Comparison of ENCODE assay signal across 9 cellular contexts in the genomic region with DNA sequence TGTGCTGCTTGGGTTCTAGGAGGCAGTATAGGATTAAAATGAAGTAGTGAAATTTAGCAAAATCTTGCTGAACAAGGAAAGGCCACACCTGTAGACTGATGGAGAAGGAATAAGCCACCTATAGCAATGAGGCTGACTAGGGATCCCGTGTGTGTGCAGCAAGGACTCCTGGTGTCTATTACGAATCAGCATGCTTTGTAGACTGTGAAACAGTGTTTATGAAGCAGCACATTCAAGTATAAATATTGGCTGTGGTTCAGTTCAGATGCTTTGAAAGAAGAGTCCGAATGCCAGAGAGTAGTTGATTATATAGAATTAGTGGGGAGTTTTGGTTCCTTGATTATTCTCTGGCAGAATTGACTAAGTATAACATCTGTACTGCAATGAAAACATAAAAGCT. TPM values are rescaled to one million over a fixed set of nuclear protein-coding genes. Genes with fewer than 3 reads are reported as not detected.
A peak's percentile ranks its signal among the peaks of the same experiment; 100 is the strongest.
DNase-seq lines count a peak whose midpoint lies in the region; ATAC-seq, FAIRE-seq and TF ChIP-seq lines count a peak whose summit lies in the region.
"Had no signal": no experiment of that assay in that cellular context is flagged by ENCODE, and none has a peak within 500 bp of the region (broad histone marks: within the 10 kb centered on the region; RNA-seq: fewer than 3 reads in every experiment).

No MANE protein-coding gene starts in this region.

- peak overlapping the region; percentile 85 for H3K27ac Mint-ChIP-seq in activated CD8-positive, alpha-beta memory T cell treated with anti-CD3 and anti-CD28 coated beads, Interleukin-2, amount 10 ng/mL, durations not matched to agents 7 days and 5 days

- BruUV-seq in HepG2 (replicated peaks; lab: Mats Ljungman, UMichigan), result no TSS peak

- H3K27ac ChIP-seq in body of pancreas (peak overlapping the region in 3 of 4 donors; percentile 91 to 94 (median 94)), HepG2 (ENCODE audit: extremely low read length, insufficient read depth, low read length) (peak overlapping the region; percentile 83), testis (peak overlapping the region; percentile 89 to 92)
- H3K27ac ChIP-seq: BLaER1 treated with 17β-estradiol and CSF1 and Interleukin-3, amounts not matched to agents 10 nM and 100 nM had no signal

- POLR2A ChIA-PET in HepG2 (lab: Yijun Ruan, JAX), result no interaction called here

- H3K27me3 ChIP-seq in body of pancreas, result no peaks in the 10 kb centered on the region
- H3K27me3 ChIP-seq in HepG2 (ENCODE audit: control insufficient read depth in 1 of 2, insufficient read depth in 2 of 2, low read length in 2 of 2), result no peaks in the 10 kb centered on the region; a peak in 1 of 5 replicates
- H3K27me3 ChIP-seq in testis, result no peaks in the 10 kb centered on the region

- TF ChIP-seq POLR2A in body of pancreas (IDR thresholded peaks at IDR 0.05), result no peak
- TF ChIP-seq POLR2A in HepG2 (IDR thresholded peaks at IDR 0.05; ENCODE audit: insufficient read depth in 1 of 2, low read depth in 2 of 2, low read length in 2 of 2), result no peak
- TF ChIP-seq POLR2A in testis (IDR thresholded peaks at IDR 0.05), result no peak

- H3K4me1 Mint-ChIP-seq in activated CD8-positive, alpha-beta memory T cell treated with anti-CD3 and anti-CD28 coated beads, Interleukin-2, amount 10 ng/mL, durations not matched to agents 7 days and 5 days, result peaks cover 32% of the 10 kb centered on the region

- ATAC-seq in activated CD8-positive, alpha-beta memory T cell treated with anti-CD3 and anti-CD28 coated beads, Interleukin-2, amount 10 ng/mL, durations not matched to agents 7 days and 5 days, result no peak
- ATAC-seq in body of pancreas, result no peak
- ATAC-seq in HepG2, result no peak

- H3K4me3 ChIP-seq in body of pancreas (no peak overlapping the region), HepG2 (replicated peaks in 1 of 3; ENCODE audit: insufficient read depth in 1 of 3, low read depth in 2 of 3, low read length in 3 of 3) (peak overlapping the region; percentile 70 to 87 (median 83); a peak in 3 of 6 replicates), testis (peak overlapping the region in 1 of 2 donors; percentile 74)

- H3K4me2 ChIP-seq in HepG2 (ENCODE audit: low read depth, low read length), result peak overlapping the region; percentile 70

- in situ Hi-C loops in HepG2 (cut with HindIII; ENCODE audit: extremely low pct_ligation_motif_present, low pct_unique_long_range_greater_than_20kb), result no loop called here

- no peaks in the 10 kb centered on the region for H3K9me3 Mint-ChIP-seq in activated CD8-positive, alpha-beta memory T cell treated with anti-CD3 and anti-CD28 coated beads, Interleukin-2, amount 10 ng/mL, durations not matched to agents 7 days and 5 days (ENCODE audit: low read depth)

- 29 to 53% methylated on average over 3 of the region's 3 CpGs for WGBS in body of pancreas, 2 donors
- 68% methylated on average over 3 of the region's 3 CpGs for WGBS in HepG2 (ENCODE audit: low lambda C conversion rate)
- 43 to 45% methylated on average over 3 of the region's 3 CpGs for WGBS in testis, 2 donors

- H3K4me1 ChIP-seq in body of pancreas, result peaks cover 24% of the 10 kb centered on the region
- H3K4me1 ChIP-seq in HepG2 (ENCODE audit: insufficient read depth, low read length), result peaks cover 20% of the 10 kb centered on the region
- peaks cover 32% of the 10 kb centered on the region for H3K4me1 ChIP-seq in testis

- CTCF ChIA-PET in activated CD8-positive, alpha-beta memory T cell treated with anti-CD3 and anti-CD28 coated beads, Interleukin-2, amount 10 ng/mL, durations not matched to agents 7 days and 5 days (lab: Charles Lee), result interaction anchor here (1.0 to 1.5 kb wide), 2 partner anchors 59 to 90 kb away, joined by 3 to 6 read pairs; no protein-coding TSS in a partner anchor
- CTCF ChIA-PET in HepG2 (lab: Yijun Ruan, JAX; ENCODE audit: low intra/inter-chr PET ratio, low total read pairs), result no interaction called here

- peak overlapping the region; percentile 87; the same call in 1 of the 2 replicates for H3K9ac ChIP-seq in HepG2 (ENCODE audit: insufficient read depth, low read depth, low read length)
- H3K9ac ChIP-seq: BLaER1 treated with 17β-estradiol and CSF1 and Interleukin-3, amounts not matched to agents 10 nM and 100 nM had no signal

- H3K9me3 ChIP-seq in body of pancreas (no peaks in the 10 kb centered on the region), HepG2 (ENCODE audit: low read length) (no peaks in the 10 kb centered on the region), testis (no peaks in the 10 kb centered on the region)
- H3K9me3 ChIP-seq: BLaER1 treated with 17β-estradiol and CSF1 and Interleukin-3, amounts not matched to agents 10 nM and 100 nM had no signal

- H3K36me3 Mint-ChIP-seq in activated CD8-positive, alpha-beta memory T cell treated with anti-CD3 and anti-CD28 coated beads, Interleukin-2, amount 10 ng/mL, durations not matched to agents 7 days and 5 days, result peaks cover 1% of the 10 kb centered on the region

- intact Hi-C loops in body of pancreas (cut with DNase I) (no loop called here), HepG2 (cut with micrococcal nuclease; ENCODE audit: unreplicated experiment) (loop anchor here (5.0 kb wide), 1 partner anchor 42 kb away; the partner anchor contains the start of gene CAST), testis (cut with DNase I; ENCODE audit: low total_unique reads) (no loop called here)

- H2AFZ ChIP-seq in HepG2 (ENCODE audit: low read length), result no peak overlapping the region

- H4K20me1 ChIP-seq in HepG2 (ENCODE audit: insufficient read depth, low read length), result no peaks in the 10 kb centered on the region

- peak overlapping the region; percentile 79 for H3K4me3 Mint-ChIP-seq in activated CD8-positive, alpha-beta memory T cell treated with anti-CD3 and anti-CD28 coated beads, Interleukin-2, amount 10 ng/mL, durations not matched to agents 7 days and 5 days

- no peak for DNase-seq in activated CD8-positive, alpha-beta memory T cell treated with anti-CD3 and anti-CD28 coated beads, Interleukin-2, amount 10 ng/mL, durations not matched to agents 7 days and 5 days
- DNase-seq in activated CD8-positive, alpha-beta memory T cell treated with anti-CD3 and anti-CD28 coated beads for 24 hours, result no peak
- DNase-seq in body of pancreas (no peak), HepG2 (ENCODE audit: low spot score) (no peak), testis (no peak), NCI-H1048 (lab: John Stamatoyannopoulos, UW) (no peak), COLO668 (lab: John Stamatoyannopoulos, UW; ENCODE audit: unreplicated experiment) (no peak), C1 segment of cervical spinal cord (lab: John Stamatoyannopoulos, UW) (no peak)

- H3K36me3 ChIP-seq in body of pancreas (replicated peaks in 1 of 2; ENCODE audit: insufficient read depth in 1 of 2, low read depth in 2 of 2), result no peaks in the 10 kb centered on the region
- H3K36me3 ChIP-seq in HepG2 (replicated peaks in 1 of 2; ENCODE audit: control insufficient read depth in 1 of 2, insufficient read depth in 2 of 2, low read length in 2 of 2), result no peaks in the 10 kb centered on the region; a peak in 1 of 5 replicates
- H3K36me3 ChIP-seq in testis (ENCODE audit: low read depth, missing control alignments), result no peaks in the 10 kb centered on the region

- TF ChIP-seq EP300 in HepG2 (IDR thresholded peaks at IDR 0.05; ENCODE audit: low read depth in 2 of 2, low read length in 2 of 2) (no peak), HepG2 (CRISPR knock-in tag; IDR thresholded peaks at IDR 0.05; ENCODE audit: borderline replicate concordance) (no peak)

- TF ChIP-seq RAD21 in HepG2 (CRISPR knock-in tag; IDR thresholded peaks at IDR 0.05), result no peak

- peaks cover 31% of the 10 kb centered on the region for H3K79me2 ChIP-seq in HepG2 (ENCODE audit: insufficient read depth, low read length)

- TF ChIP-seq CTCF in body of pancreas (IDR thresholded peaks at IDR 0.05) (no peak), HepG2 (CRISPR knock-in tag; IDR thresholded peaks at IDR 0.05) (no peak), testis (IDR thresholded peaks at IDR 0.05) (no peak)

- H3K27me3 Mint-ChIP-seq in activated CD8-positive, alpha-beta memory T cell treated with anti-CD3 and anti-CD28 coated beads, Interleukin-2, amount 10 ng/mL, durations not matched to agents 7 days and 5 days, result no peaks in the 10 kb centered on the region

- FAIRE-seq in HepG2 (lab: Jason Lieb, UNC), result no peak

TF ChIP-seq in HepG2, 621 proteins besides CTCF, POLR2A, EP300 and RAD21 (continues in another document):
- TF ChIP-seq CC2D1A (CRISPR knock-in tag; IDR thresholded peaks at IDR 0.05) (no peak), SMARCC2 (IDR thresholded peaks at IDR 0.05) (no peak), KLF9 (CRISPR knock-in tag; IDR thresholded peaks at IDR 0.05; ENCODE audit: low read depth) (no peak)

RNA-seq across cellular contexts. Expression of gene CAST, which starts 41.8 kb away (rescaled TPM):
- 100 to 1,000 TPM; 149 to 173 TPM for total RNA-seq in activated CD8-positive, alpha-beta memory T cell treated with anti-CD3 and anti-CD28 coated beads, Interleukin-2, amount 10 ng/mL, durations not matched to agents 7 days and 5 days
- 100 to 1,000 TPM; 130 to 157 TPM for total RNA-seq in body of pancreas
- 67.6 and 87.8 TPM in 2 replicates for total RNA-seq in HepG2 (2016; rRNA removed; fragmentation: Illumina TruSeq; extraction: Trizol)
- total RNA-seq in HepG2 (2016; cell fraction: cytosol; rRNA removed; fragmentation: Illumina TruSeq; extraction: Trizol; ENCODE audit: low read depth), result 18.4 and 21.4 TPM in 2 replicates
- 66.7 and 88.4 TPM in 2 replicates for total RNA-seq in HepG2 (2016; cell fraction: insoluble cytoplasmic fraction; rRNA removed; fragmentation: Illumina TruSeq; extraction: Trizol)
- 52.5 and 53.1 TPM in 2 replicates for total RNA-seq in HepG2 (2016; cell fraction: membrane; rRNA removed; fragmentation: Illumina TruSeq; extraction: Trizol)
- 62.8 and 67.7 TPM in 2 replicates for total RNA-seq in HepG2 (2016; cell fraction: nucleus; rRNA removed; fragmentation: Illumina TruSeq; extraction: Trizol)
- polyA plus RNA-seq in HepG2 (2011; rRNA removed), result 35.2 and 42.1 TPM in 2 replicates
- 22.7 and 32.6 TPM in 2 replicates for polyA plus RNA-seq in HepG2 (2011; cell fraction: cytosol; rRNA removed)
- polyA plus RNA-seq in HepG2 (2011; cell fraction: nucleus; rRNA removed), result 49.5 and 52.7 TPM in 2 replicates
- polyA plus RNA-seq in HepG2 (2012), result 54.0 and 64.0 TPM in 2 replicates
- polyA plus RNA-seq in HepG2 (2016; cell fraction: cytosol; fragmentation: Illumina TruSeq; extraction: Trizol; ENCODE audit: low read depth), result 24.3 and 25.3 TPM in 2 replicates
- polyA plus RNA-seq in HepG2 (2016; cell fraction: insoluble cytoplasmic fraction; fragmentation: Illumina TruSeq; extraction: Trizol; ENCODE audit: low read depth), result 99.8 and 110 TPM in 2 replicates
- polyA plus RNA-seq in HepG2 (2016; cell fraction: membrane; fragmentation: Illumina TruSeq; extraction: Trizol; ENCODE audit: low read depth), result 40.8 and 51.2 TPM in 2 replicates
- polyA plus RNA-seq in HepG2 (2016; cell fraction: nucleus; fragmentation: Illumina TruSeq; extraction: Trizol; ENCODE audit: insufficient read depth, low read depth), result 65.5 and 67.5 TPM in 2 replicates
- 12.4 and 53.4 TPM in 2 replicates for polyA minus RNA-seq in HepG2 (2011; rRNA and poly(A)+ RNA removed; ENCODE audit: low replicate concordance)
- polyA minus RNA-seq in HepG2 (2011; cell fraction: cytosol; rRNA and poly(A)+ RNA removed), result 39.6 and 45.8 TPM in 2 replicates
- 166 and 175 TPM in 2 replicates for polyA minus RNA-seq in HepG2 (2011; cell fraction: nucleus; rRNA and poly(A)+ RNA removed)
- total RNA-seq in testis, result 100 to 1,000 TPM; 241 to 260 TPM
- polyA plus RNA-seq in testis (ENCODE audit: insufficient read depth, low read depth, low replicate concordance), result 195 TPM

Comparison
In these comparisons a context has a peak if more than half of its experiments do, and no peak if none do; other contexts are left out.
1. H3K4me3 ChIP-seq: peak in HepG2 (3 of 3); none in body of pancreas (0 of 2).
2. Peak in every context shown above with its lines, with median percentiles within 50 percentile points of each other: H3K27ac ChIP-seq.